ENCODE assay signal across 1 cellular context in the genomic region with DNA sequence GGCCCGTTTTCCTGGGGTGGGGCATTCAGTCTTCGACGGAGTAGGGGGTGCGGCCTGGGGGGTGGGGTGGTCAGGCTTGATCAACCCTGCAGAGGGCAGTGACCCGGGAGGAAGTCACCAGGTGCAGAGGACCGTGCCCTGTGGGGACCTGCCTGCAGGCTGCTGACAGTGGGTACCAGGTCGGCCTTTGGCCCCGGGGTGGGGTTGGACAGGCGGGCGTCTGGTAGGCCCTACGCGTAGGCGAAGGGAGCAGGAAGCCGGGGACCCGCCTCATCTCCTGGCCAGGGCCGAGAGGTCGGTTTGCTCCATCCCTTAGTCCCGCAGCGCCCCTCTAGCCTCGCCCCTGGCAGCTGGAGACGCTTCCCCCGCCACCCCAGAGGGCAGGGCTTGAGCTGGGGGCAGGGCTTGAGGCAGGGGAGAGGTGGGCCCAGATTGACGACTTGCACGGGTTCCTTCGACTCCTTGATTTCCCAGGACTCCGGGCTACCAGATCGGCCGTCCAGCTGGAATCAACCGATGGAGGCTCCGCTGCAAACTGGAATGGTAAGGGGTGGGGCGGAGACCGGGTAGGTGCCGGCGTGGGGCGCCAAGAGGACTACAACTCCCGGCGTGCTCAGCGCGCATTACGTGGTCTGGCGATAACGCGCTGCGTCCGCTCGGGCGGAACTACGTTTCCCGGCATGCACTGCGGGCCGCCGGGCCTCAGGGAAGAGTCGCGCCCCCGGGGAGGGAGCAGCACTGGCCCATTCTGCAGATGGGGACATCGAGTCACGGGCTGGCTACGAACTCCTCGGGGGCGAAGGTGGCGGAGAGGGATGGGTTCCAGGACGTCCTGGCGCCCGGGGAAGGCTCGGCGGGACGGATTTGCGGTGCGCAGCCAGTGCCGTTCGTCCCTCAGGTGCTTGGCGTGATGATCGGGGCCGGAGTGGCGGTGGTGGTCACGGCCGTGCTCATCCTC.
TF ChIP-seq lines count a peak whose summit lies in the region.

PNPLA6 (plus strand) TSS at position 683 of the 958 bp plus-strand sequence; CDS start at position 755, 72 bp downstream.

TF ChIP-seq in HepG2, 621 proteins besides CTCF, POLR2A, EP300 and RAD21 (continued from another document and continues in another):
- TF ChIP-seq, protein P1, sequence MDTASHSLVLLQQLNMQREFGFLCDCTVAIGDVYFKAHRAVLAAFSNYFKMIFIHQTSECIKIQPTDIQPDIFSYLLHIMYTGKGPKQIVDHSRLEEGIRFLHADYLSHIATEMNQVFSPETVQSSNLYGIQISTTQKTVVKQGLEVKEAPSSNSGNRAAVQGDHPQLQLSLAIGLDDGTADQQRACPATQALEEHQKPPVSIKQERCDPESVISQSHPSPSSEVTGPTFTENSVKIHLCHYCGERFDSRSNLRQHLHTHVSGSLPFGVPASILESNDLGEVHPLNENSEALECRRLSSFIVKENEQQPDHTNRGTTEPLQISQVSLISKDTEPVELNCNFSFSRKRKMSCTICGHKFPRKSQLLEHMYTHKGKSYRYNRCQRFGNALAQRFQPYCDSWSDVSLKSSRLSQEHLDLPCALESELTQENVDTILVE (CRISPR knock-in tag; IDR thresholded peaks at IDR 0.05): peak; percentile 67
- TF ChIP-seq PLRG1 (conservative IDR thresholded peaks at IDR 0.05) (no peak), ARID3A (IDR thresholded peaks at IDR 0.05; ENCODE audit: low read depth, low read length) (no peak), MEIS1 (CRISPR knock-in tag; IDR thresholded peaks at IDR 0.05; ENCODE audit: borderline replicate concordance) (0 out of 2 replicates have a peak, but pooled peaks have one; percentile 57), TAF1 (CRISPR knock-in tag; IDR thresholded peaks at IDR 0.05) (peak; percentile 28; the same call in 1 of the 2 replicates), ZNF772 (CRISPR knock-in tag; IDR thresholded peaks at IDR 0.05) (peak; percentile 74; the same call in 1 of the 2 replicates), RFXAP (CRISPR knock-in tag; IDR thresholded peaks at IDR 0.05; ENCODE audit: borderline replicate concordance) (no peak), NRL (CRISPR knock-in tag; IDR thresholded peaks at IDR 0.05; ENCODE audit: borderline replicate concordance) (no peak), ZNF20 (CRISPR knock-in tag; IDR thresholded peaks at IDR 0.05) (no peak), XRCC5 (optimal IDR thresholded peaks at IDR 0.05; ENCODE audit: low read length) (peak; percentile 50), SOX5 (CRISPR knock-in tag; IDR thresholded peaks at IDR 0.05; ENCODE audit: borderline replicate concordance) (peak; percentile 12; the same call in 1 of the 2 replicates), NKX3-1 (CRISPR knock-in tag; IDR thresholded peaks at IDR 0.05) (peak; percentile 65; the same call in 1 of the 2 replicates), ZNF619 (CRISPR knock-in tag; IDR thresholded peaks at IDR 0.05) (peak; percentile 54), ZBTB7A (CRISPR knock-in tag; IDR thresholded peaks at IDR 0.05) (peak; percentile 14; the same call in 1 of the 2 replicates), RBM39 (IDR thresholded peaks at IDR 0.05; ENCODE audit: low read depth, low read length, poor library complexity, severe bottlenecking) (peak; percentile 57), TEAD3 (CRISPR knock-in tag; optimal IDR thresholded peaks at IDR 0.05; ENCODE audit: borderline replicate concordance) (peak; percentile 86), SAP130 (CRISPR knock-in tag; IDR thresholded peaks at IDR 0.05; ENCODE audit: low read depth) (peak; percentile 81), ZNF292 (CRISPR knock-in tag; IDR thresholded peaks at IDR 0.05; ENCODE audit: borderline replicate concordance, low read depth) (0 out of 2 replicates have a peak, but pooled peaks have one; percentile 10), ZNF484 (CRISPR knock-in tag; IDR thresholded peaks at IDR 0.05; ENCODE audit: borderline replicate concordance, low read depth) (no peak), ZNF614 (CRISPR knock-in tag; IDR thresholded peaks at IDR 0.05; ENCODE audit: borderline replicate concordance) (peak; percentile 76; the same call in 1 of the 2 replicates), CENPX (CRISPR knock-in tag; IDR thresholded peaks at IDR 0.05) (no peak), MIER3 (CRISPR knock-in tag; IDR thresholded peaks at IDR 0.05; ENCODE audit: borderline replicate concordance) (no peak; the same call in 1 of the 2 replicates), ATF1 (CRISPR knock-in tag; IDR thresholded peaks at IDR 0.05) (peak; percentile 93), ARID4A (CRISPR knock-in tag; IDR thresholded peaks at IDR 0.05; ENCODE audit: borderline replicate concordance) (peak; percentile 91; the same call in 1 of the 2 replicates), CBX1 (IDR thresholded peaks at IDR 0.05; ENCODE audit: low read depth) (peak; percentile 62), ZSCAN29 (CRISPR knock-in tag; conservative IDR thresholded peaks at IDR 0.05) (no peak), ZNF746 (CRISPR knock-in tag; IDR thresholded peaks at IDR 0.05) (0 out of 2 replicates have a peak, but pooled peaks have one; percentile 35), ZNF557 (CRISPR knock-in tag; IDR thresholded peaks at IDR 0.05) (no peak), ZNF607 (CRISPR knock-in tag; IDR thresholded peaks at IDR 0.05; ENCODE audit: borderline replicate concordance) (peak; percentile 73; the same call in 1 of the 2 replicates), HNRNPH1 (optimal IDR thresholded peaks at IDR 0.05; ENCODE audit: low read depth, low read length) (no peak), NR2F2 (IDR thresholded peaks at IDR 0.05; ENCODE audit: borderline replicate concordance, low read depth) (no peak; the same call in 1 of the 2 replicates), ZFY (CRISPR knock-in tag; IDR thresholded peaks at IDR 0.05) (peak; percentile 87), MBNL3 (CRISPR knock-in tag; conservative IDR thresholded peaks at IDR 0.05) (no peak)
- TF ChIP-seq, protein P2, sequence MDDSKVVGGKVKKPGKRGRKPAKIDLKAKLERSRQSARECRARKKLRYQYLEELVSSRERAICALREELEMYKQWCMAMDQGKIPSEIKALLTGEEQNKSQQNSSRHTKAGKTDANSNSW (CRISPR knock-in tag; IDR thresholded peaks at IDR 0.05; ENCODE audit: borderline replicate concordance): no peak
- TF ChIP-seq, protein P3, sequence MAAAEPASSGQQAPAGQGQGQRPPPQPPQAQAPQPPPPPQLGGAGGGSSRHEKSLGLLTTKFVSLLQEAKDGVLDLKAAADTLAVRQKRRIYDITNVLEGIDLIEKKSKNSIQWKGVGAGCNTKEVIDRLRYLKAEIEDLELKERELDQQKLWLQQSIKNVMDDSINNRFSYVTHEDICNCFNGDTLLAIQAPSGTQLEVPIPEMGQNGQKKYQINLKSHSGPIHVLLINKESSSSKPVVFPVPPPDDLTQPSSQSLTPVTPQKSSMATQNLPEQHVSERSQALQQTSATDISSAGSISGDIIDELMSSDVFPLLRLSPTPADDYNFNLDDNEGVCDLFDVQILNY (CRISPR knock-in tag; conservative IDR thresholded peaks at IDR 0.05): 0 out of 2 replicates have a peak, but pooled peaks have one; percentile 6
- TF ChIP-seq, protein P4, sequence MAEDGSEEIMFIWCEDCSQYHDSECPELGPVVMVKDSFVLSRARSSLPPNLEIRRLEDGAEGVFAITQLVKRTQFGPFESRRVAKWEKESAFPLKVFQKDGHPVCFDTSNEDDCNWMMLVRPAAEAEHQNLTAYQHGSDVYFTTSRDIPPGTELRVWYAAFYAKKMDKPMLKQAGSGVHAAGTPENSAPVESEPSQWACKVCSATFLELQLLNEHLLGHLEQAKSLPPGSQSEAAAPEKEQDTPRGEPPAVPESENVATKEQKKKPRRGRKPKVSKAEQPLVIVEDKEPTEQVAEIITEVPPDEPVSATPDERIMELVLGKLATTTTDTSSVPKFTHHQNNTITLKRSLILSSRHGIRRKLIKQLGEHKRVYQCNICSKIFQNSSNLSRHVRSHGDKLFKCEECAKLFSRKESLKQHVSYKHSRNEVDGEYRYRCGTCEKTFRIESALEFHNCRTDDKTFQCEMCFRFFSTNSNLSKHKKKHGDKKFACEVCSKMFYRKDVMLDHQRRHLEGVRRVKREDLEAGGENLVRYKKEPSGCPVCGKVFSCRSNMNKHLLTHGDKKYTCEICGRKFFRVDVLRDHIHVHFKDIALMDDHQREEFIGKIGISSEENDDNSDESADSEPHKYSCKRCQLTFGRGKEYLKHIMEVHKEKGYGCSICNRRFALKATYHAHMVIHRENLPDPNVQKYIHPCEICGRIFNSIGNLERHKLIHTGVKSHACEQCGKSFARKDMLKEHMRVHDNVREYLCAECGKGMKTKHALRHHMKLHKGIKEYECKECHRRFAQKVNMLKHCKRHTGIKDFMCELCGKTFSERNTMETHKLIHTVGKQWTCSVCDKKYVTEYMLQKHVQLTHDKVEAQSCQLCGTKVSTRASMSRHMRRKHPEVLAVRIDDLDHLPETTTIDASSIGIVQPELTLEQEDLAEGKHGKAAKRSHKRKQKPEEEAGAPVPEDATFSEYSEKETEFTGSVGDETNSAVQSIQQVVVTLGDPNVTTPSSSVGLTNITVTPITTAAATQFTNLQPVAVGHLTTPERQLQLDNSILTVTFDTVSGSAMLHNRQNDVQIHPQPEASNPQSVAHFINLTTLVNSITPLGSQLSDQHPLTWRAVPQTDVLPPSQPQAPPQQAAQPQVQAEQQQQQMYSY (CRISPR knock-in tag; IDR thresholded peaks at IDR 0.05): peak; percentile 42; the same call in 1 of the 2 replicates
- TF ChIP-seq, protein P5, sequence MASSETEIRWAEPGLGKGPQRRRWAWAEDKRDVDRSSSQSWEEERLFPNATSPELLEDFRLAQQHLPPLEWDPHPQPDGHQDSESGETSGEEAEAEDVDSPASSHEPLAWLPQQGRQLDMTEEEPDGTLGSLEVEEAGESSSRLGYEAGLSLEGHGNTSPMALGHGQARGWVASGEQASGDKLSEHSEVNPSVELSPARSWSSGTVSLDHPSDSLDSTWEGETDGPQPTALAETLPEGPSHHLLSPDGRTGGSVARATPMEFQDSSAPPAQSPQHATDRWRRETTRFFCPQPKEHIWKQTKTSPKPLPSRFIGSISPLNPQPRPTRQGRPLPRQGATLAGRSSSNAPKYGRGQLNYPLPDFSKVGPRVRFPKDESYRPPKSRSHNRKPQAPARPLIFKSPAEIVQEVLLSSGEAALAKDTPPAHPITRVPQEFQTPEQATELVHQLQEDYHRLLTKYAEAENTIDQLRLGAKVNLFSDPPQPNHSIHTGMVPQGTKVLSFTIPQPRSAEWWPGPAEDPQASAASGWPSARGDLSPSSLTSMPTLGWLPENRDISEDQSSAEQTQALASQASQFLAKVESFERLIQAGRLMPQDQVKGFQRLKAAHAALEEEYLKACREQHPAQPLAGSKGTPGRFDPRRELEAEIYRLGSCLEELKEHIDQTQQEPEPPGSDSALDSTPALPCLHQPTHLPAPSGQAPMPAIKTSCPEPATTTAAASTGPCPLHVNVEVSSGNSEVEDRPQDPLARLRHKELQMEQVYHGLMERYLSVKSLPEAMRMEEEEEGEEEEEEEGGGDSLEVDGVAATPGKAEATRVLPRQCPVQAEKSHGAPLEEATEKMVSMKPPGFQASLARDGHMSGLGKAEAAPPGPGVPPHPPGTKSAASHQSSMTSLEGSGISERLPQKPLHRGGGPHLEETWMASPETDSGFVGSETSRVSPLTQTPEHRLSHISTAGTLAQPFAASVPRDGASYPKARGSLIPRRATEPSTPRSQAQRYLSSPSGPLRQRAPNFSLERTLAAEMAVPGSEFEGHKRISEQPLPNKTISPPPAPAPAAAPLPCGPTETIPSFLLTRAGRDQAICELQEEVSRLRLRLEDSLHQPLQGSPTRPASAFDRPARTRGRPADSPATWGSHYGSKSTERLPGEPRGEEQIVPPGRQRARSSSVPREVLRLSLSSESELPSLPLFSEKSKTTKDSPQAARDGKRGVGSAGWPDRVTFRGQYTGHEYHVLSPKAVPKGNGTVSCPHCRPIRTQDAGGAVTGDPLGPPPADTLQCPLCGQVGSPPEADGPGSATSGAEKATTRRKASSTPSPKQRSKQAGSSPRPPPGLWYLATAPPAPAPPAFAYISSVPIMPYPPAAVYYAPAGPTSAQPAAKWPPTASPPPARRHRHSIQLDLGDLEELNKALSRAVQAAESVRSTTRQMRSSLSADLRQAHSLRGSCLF (CRISPR knock-in tag; IDR thresholded peaks at IDR 0.05; ENCODE audit: borderline replicate concordance): no peak
